8 cellular contexts compared by ENCODE assay signal in the genomic region with DNA sequence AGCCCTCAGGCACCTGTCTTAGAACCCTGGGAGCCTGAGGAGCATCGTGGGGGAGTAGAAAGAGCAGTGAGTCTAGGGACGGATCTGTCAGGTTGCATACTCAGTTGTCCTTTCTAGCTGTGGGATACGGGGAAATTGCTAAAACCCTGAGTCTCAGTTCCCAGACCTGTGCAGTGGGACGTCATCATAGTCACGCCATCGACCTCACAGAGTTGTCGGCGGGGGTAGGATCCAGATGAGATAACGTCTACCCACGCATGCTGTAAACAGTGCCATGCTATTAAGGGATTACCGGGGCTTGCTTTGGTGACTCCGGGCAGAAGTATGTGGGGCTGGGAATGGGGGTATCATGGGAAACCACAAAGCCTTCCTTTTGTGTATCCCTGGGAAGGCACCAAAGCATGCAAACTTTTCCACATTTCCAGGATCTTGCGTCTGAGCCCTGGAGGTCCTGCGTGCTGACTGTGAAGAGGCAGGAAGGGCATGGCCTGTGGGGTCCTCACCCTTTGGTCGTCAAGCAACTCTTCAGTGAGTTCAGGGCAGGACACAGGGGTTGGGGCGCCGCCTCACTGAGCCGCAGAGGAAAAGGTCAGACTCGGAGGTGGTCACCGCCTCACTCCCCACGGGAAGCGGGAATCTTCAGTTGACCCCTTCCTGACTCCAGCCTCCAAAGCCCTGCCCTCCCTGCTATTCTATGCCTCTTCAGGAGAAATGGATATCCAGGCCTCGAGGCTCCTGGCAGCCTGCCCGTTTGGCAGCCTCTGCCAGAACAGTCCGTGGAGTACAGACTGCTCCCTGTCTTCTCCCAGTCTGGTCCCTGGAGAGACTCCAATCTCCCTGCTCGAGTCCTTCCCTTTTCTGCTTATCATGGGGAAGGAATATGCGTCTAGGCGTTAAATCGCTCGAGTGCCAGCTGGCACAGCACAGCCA.
DNase-seq lines count a peak whose midpoint lies in the region; ATAC-seq and TF ChIP-seq lines count a peak whose summit lies in the region.

No MANE protein-coding gene starts in this region.

- peak; percentile 90 to 99 (median 95) for TF ChIP-seq EP300 in sigmoid colon (IDR thresholded peaks at IDR 0.05)

- ATAC-seq in GM21723 (IDR thresholded peaks at IDR 0.05; ENCODE audit: unreplicated experiment) = no peak
- no peak for ATAC-seq in HG03439 (IDR thresholded peaks at IDR 0.05; ENCODE audit: unreplicated experiment)

- H3K27me3 ChIP-seq in ascending aorta (no peaks in the 10 kb centered on the region), right atrium auricular region (no peaks in the 10 kb centered on the region), sigmoid colon (no peaks in the 10 kb centered on the region)

- intact Hi-C loops in ascending aorta (cut with DNase I) = loop anchor here (1.0 to 5.0 kb wide), 8 partner anchors 10 to 549 kb away; a partner anchor contains a TSS
- intact Hi-C loops in sigmoid colon (cut with DNase I) = loop anchor here (1.0 to 10.0 kb wide), 7 partner anchors 122 to 626 kb away; a partner anchor contains a TSS

- H3K4me3 ChIP-seq in ascending aorta (peak overlapping the region; percentile 21 to 34), right atrium auricular region (peak overlapping the region in 1 of 2 donors; percentile 24), sigmoid colon (peak overlapping the region in 3 of 4 donors; percentile 6 to 21 (median 20))

- H3K27ac ChIP-seq in ascending aorta (peak overlapping the region; percentile 87 to 88), right atrium auricular region (peak overlapping the region; percentile 90 to 92), sigmoid colon (peak overlapping the region; percentile 80 to 98 (median 89))

- DNase-seq in NCI-H748 (lab: John Stamatoyannopoulos, UW; ENCODE audit: unreplicated experiment) = peak; percentile 40
- DNase-seq in NCI-H748 treated with DMSO at 0.1 percent for 48 hours (lab: John Stamatoyannopoulos, UW) = no peak
- DNase-seq in ascending aorta (ENCODE audit: low spot score in 2 of 2) = peak; percentile 87 to 97
- peak; percentile 99 for DNase-seq in right atrium auricular region (ENCODE audit: low spot score)
- peak; percentile 99 for DNase-seq in sigmoid colon
- no peak for DNase-seq in NOMO-1 treated with dmso at 0.1 percent for 144 hours (lab: John Stamatoyannopoulos, UW; ENCODE audit: unreplicated experiment)

- H3K4me1 ChIP-seq in ascending aorta = peaks cover 0 to 21% of the 10 kb centered on the region in 2 donors
- peaks cover 0 to 31% of the 10 kb centered on the region in 2 donors for H3K4me1 ChIP-seq in right atrium auricular region
- H3K4me1 ChIP-seq in sigmoid colon = peaks cover 0 to 32% (median 28%) of the 10 kb centered on the region in 4 donors

- TF ChIP-seq CTCF in ascending aorta (IDR thresholded peaks at IDR 0.05) (no peak), right atrium auricular region (IDR thresholded peaks at IDR 0.05) (no peak), sigmoid colon (IDR thresholded peaks at IDR 0.05) (no peak)

- TF ChIP-seq POLR2A in sigmoid colon (IDR thresholded peaks at IDR 0.05) = no peak

- no peaks in the 10 kb centered on the region for H3K9me3 ChIP-seq in ascending aorta
- H3K9me3 ChIP-seq in right atrium auricular region = no peaks in the 10 kb centered on the region
- no peaks in the 10 kb centered on the region for H3K9me3 ChIP-seq in sigmoid colon

- no peaks in the 10 kb centered on the region for H3K36me3 ChIP-seq in ascending aorta
- H3K36me3 ChIP-seq in right atrium auricular region = no peaks in the 10 kb centered on the region
- no peaks in the 10 kb centered on the region for H3K36me3 ChIP-seq in sigmoid colon

- WGBS in sigmoid colon, 2 donors = 46 to 63% methylated on average over 30 of the region's 30 CpGs

Comparison
In these comparisons a context has a peak if more than half of its experiments do, and no peak if none do; other contexts are left out.
1. DNase-seq: peak in NCI-H748 (single experiment), ascending aorta (2 of 2), right atrium auricular region (single experiment) and sigmoid colon (single experiment); none in NCI-H748 treated with DMSO at 0.1 percent for 48 hours (single experiment) and NOMO-1 treated with dmso at 0.1 percent for 144 hours (single experiment).
2. Peak in every context shown above with its lines, with median percentiles within 50 percentile points of each other: H3K27ac ChIP-seq.